Comparison of ENCODE assay signal across 18 cellular contexts in genomic region chr10:89114846-89115625, GRCh38.
DNase-seq lines count a peak whose midpoint lies in the region; ATAC-seq and TF ChIP-seq lines count a peak whose summit lies in the region.
"Had no signal": no experiment of that assay in that cellular context is flagged by ENCODE, and none has a peak within 500 bp of the region (broad histone marks: within the 10 kb centered on the region; RNA-seq: fewer than 3 reads in every experiment).

No MANE protein-coding gene starts in this region.

- H3K9me3 Mint-ChIP-seq in HFFc6, result no peaks in the 10 kb centered on the region

- DNase-seq in AG08395 (ENCODE audit: low spot score) (peak; percentile 20), HFFc6 (no peak), dermis blood vessel endothelial cell (peak; percentile 77), kidney tubule cell (ENCODE audit: low spot score) (peak; percentile 14), NCI-H1092 (lab: John Stamatoyannopoulos, UW) (no peak)
- DNase-seq: Caco-2; CD4-positive, CD25-positive, alpha-beta regulatory T cell; DMS153; GOT3; KBM-7; NCI-H1436 treated with DMSO at 0.1 percent for 48 hours; NCI-H2029 treated with DMSO at 0.1 percent for 48 hours; NCI-H510A; NCI-H774 had no signal

- peaks cover 55% of the 10 kb centered on the region for H3K4me1 Mint-ChIP-seq in HFFc6 (ENCODE audit: low read depth)
- H3K4me1 Mint-ChIP-seq: B cell had no signal

- peaks cover 1% of the 10 kb centered on the region; the same call in 1 of the 2 replicates for H3K27me3 Mint-ChIP-seq in HFFc6 (ENCODE audit: insufficient read depth)

- H3K36me3 Mint-ChIP-seq in HFFc6 (ENCODE audit: low read depth), result 0 out of 2 replicates have a peak, but pooled peaks cover 5% of the 10 kb centered on the region
- H3K36me3 Mint-ChIP-seq: CD4-positive, CD25-positive, alpha-beta regulatory T cell had no signal

- ATAC-seq in GM21515 (IDR thresholded peaks at IDR 0.05; ENCODE audit: unreplicated experiment) (no peak), GM21381 (IDR thresholded peaks at IDR 0.05; ENCODE audit: unreplicated experiment) (no peak), GM21360 (IDR thresholded peaks at IDR 0.05; ENCODE audit: unreplicated experiment) (no peak)

- no peak overlapping the region for H3K4me3 Mint-ChIP-seq in HFFc6
- H3K4me3 Mint-ChIP-seq: B cell; CD4-positive, CD25-positive, alpha-beta regulatory T cell had no signal

- TF ChIP-seq CTCF in HFFc6 (IDR thresholded peaks at IDR 0.05), result no peak

- H3K27ac Mint-ChIP-seq in HFFc6, result 0 out of 2 replicates have a peak overlapping the region, but pooled peaks have one; percentile 7
- H3K27ac Mint-ChIP-seq: B cell; CD4-positive, CD25-positive, alpha-beta regulatory T cell had no signal

Comparison
In these comparisons a context has a peak if more than half of its experiments do, and no peak if none do; other contexts are left out.
1. DNase-seq: peak in AG08395 (single experiment), dermis blood vessel endothelial cell (single experiment) and kidney tubule cell (single experiment); none in HFFc6 (single experiment) and NCI-H1092 (single experiment).